In the genomic region with DNA sequence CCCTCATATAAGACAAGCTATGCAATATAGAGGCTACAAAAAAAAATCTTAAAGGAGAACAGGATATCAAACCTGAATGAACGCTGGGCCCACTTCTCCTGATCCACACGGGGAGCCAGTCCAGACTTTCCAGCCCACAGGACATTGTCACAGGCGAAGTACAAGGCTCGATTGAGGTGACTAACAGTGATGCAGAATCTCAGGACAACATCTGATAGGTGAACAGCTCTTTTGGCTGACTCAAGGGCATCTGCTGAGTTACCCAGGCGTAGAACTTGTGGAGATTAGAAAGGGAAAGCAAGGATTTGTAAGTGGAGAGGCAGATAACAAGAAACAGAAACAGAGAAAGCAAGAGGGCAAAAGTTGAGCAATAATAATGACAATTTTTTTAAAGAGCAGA, we compare ENCODE assay signal across 11 cellular contexts. TPM values are rescaled to one million over a fixed set of nuclear protein-coding genes. Genes with fewer than 3 reads are reported as not detected.
DNase-seq lines count a peak whose midpoint lies in the region; ATAC-seq and TF ChIP-seq lines count a peak whose summit lies in the region.
"Had no signal": no experiment of that assay in that cellular context is flagged by ENCODE, and none has a peak within 500 bp of the region (broad histone marks: within the 10 kb centered on the region; RNA-seq: fewer than 3 reads in every experiment).

No MANE protein-coding gene starts in this region.

- DNase-seq in GM23338 (ENCODE audit: low spot score): no peak
- DNase-seq in memory B cell (ENCODE audit: low spot score in 2 of 2): no peak
- DNase-seq in AG08396 (ENCODE audit: low spot score): no peak
- DNase-seq in NCI-H774 (lab: John Stamatoyannopoulos, UW): no peak
- DNase-seq: cerebellar nuclear complex, left ventricle myocardium superior, transverse colon had no signal

- H3K9me3 Mint-ChIP-seq in GM23338 (no peaks in the 10 kb centered on the region), memory B cell (no peaks in the 10 kb centered on the region)
- no peaks in the 10 kb centered on the region for H3K9me3 Mint-ChIP-seq in activated naive CD8-positive, alpha-beta T cell (ENCODE audit: low read depth)

- ATAC-seq in GM23338: no peak
- ATAC-seq in memory B cell (ENCODE audit: low read depth): no peak
- no peak for ATAC-seq in HG03342 (IDR thresholded peaks at IDR 0.05; ENCODE audit: unreplicated experiment)
- ATAC-seq in HG02763 (IDR thresholded peaks at IDR 0.05; ENCODE audit: unreplicated experiment): no peak
- ATAC-seq: left ventricle myocardium superior had no signal

- H3K9ac ChIP-seq in BLaER1 treated with 17β-estradiol and CSF1 and Interleukin-3, amounts not matched to agents 10 nM and 100 nM: peak overlapping the region in 2 of 11 experiments; percentile 87 to 89; a peak in 4 of 22 replicates

- H3K4me1 Mint-ChIP-seq in GM23338 (peaks cover 12% of the 10 kb centered on the region; the same call in 2 of the 3 replicates), memory B cell (peaks cover 33% of the 10 kb centered on the region)
- H3K4me1 Mint-ChIP-seq in activated naive CD8-positive, alpha-beta T cell (ENCODE audit: low read depth): peaks cover 49% of the 10 kb centered on the region

- H3K4me3 ChIP-seq in BLaER1 treated with 17β-estradiol and CSF1 and Interleukin-3, amounts not matched to agents 10 nM and 100 nM: peak overlapping the region in 1 of 10 experiments; percentile 96; a peak in 2 of 20 replicates
- H3K4me3 ChIP-seq in GM23338: no peak overlapping the region

- peaks cover 24 to 49% (median 30%) of the 10 kb centered on the region in 10 experiments for H3K4me1 ChIP-seq in BLaER1 treated with 17β-estradiol and CSF1 and Interleukin-3, amounts not matched to agents 10 nM and 100 nM
- H3K4me1 ChIP-seq in GM23338 (ENCODE audit: insufficient read depth): peaks cover 6% of the 10 kb centered on the region; the same call in 1 of the 2 replicates

- H3K4me3 Mint-ChIP-seq in GM23338 (peak overlapping the region; percentile 32; the same call in 2 of the 3 replicates), memory B cell (peak overlapping the region; percentile 79)
- peak overlapping the region; percentile 96 for H3K4me3 Mint-ChIP-seq in activated naive CD8-positive, alpha-beta T cell

- H3K9me2 ChIP-seq in GM23338 (ENCODE audit: insufficient read depth): no peaks in the 10 kb centered on the region

- peaks cover 0 to 5% (median 0%) of the 10 kb centered on the region in 11 experiments; a peak in 1 of 22 replicates for H4K20me1 ChIP-seq in BLaER1 treated with 17β-estradiol and CSF1 and Interleukin-3, amounts not matched to agents 10 nM and 100 nM
- no peaks in the 10 kb centered on the region; the same call in 1 of the 2 replicates for H4K20me1 ChIP-seq in GM23338 (replicated peaks; ENCODE audit: insufficient read depth)

- H3K36me3 ChIP-seq in BLaER1 treated with 17β-estradiol and CSF1 and Interleukin-3, amounts not matched to agents 10 nM and 100 nM: peaks cover 46 to 57% (median 51%) of the 10 kb centered on the region in 11 experiments
- H3K36me3 ChIP-seq in GM23338 (ENCODE audit: insufficient read depth): no peaks in the 10 kb centered on the region

- no peak for TF ChIP-seq CTCF in GM23338 (conservative IDR thresholded peaks at IDR 0.05; ENCODE audit: low read depth in 2 of 2)

- H3F3A ChIP-seq in GM23338 (replicated peaks; ENCODE audit: low read depth): no peaks in the 10 kb centered on the region; the same call in 1 of the 2 replicates

- peak overlapping the region; percentile 83 to 100 (median 96) for H3K4me2 ChIP-seq in BLaER1 treated with 17β-estradiol and CSF1 and Interleukin-3, amounts not matched to agents 10 nM and 100 nM
- no peak overlapping the region for H3K4me2 ChIP-seq in GM23338

- H3K36me3 Mint-ChIP-seq in GM23338 (ENCODE audit: low read depth) (peaks cover 3% of the 10 kb centered on the region; the same call in 2 of the 3 replicates), memory B cell (peaks cover 34% of the 10 kb centered on the region)
- peaks cover 6% of the 10 kb centered on the region for H3K36me3 Mint-ChIP-seq in activated naive CD8-positive, alpha-beta T cell

- no peaks in the 10 kb centered on the region for H3K27me3 ChIP-seq in BLaER1 treated with 17β-estradiol and CSF1 and Interleukin-3, amounts not matched to agents 10 nM and 100 nM
- H3K27me3 ChIP-seq in GM23338 (ENCODE audit: insufficient read depth): peaks cover 8% of the 10 kb centered on the region; the same call in 1 of the 2 replicates
- H3K27me3 ChIP-seq: transverse colon had no signal

- H2AFZ ChIP-seq in GM23338: no peak overlapping the region

- no peak overlapping the region for H3K27ac ChIP-seq in BLaER1 treated with 17β-estradiol and CSF1 and Interleukin-3, amounts not matched to agents 10 nM and 100 nM
- H3K27ac ChIP-seq in GM23338 (ENCODE audit: low read depth): no peak overlapping the region
- H3K27ac ChIP-seq: transverse colon had no signal

- no peaks in the 10 kb centered on the region for H3K79me2 ChIP-seq in GM23338 (replicated peaks; ENCODE audit: insufficient read depth)

- peaks cover 20% of the 10 kb centered on the region for H3K27me3 Mint-ChIP-seq in GM23338 (ENCODE audit: insufficient read depth, low read depth, poor library complexity)
- H3K27me3 Mint-ChIP-seq in activated naive CD8-positive, alpha-beta T cell: no peaks in the 10 kb centered on the region
- no peaks in the 10 kb centered on the region for H3K27me3 Mint-ChIP-seq in memory B cell

- H3K27ac Mint-ChIP-seq in GM23338 (no peak overlapping the region), memory B cell (peak overlapping the region; percentile 55)
- peak overlapping the region; percentile 91 for H3K27ac Mint-ChIP-seq in activated naive CD8-positive, alpha-beta T cell

- H3K9me3 ChIP-seq in BLaER1 treated with 17β-estradiol and CSF1 and Interleukin-3, amounts not matched to agents 10 nM and 100 nM (replicated peaks in 1 of 11): no peaks in the 10 kb centered on the region
- H3K9me3 ChIP-seq: transverse colon had no signal

TF ChIP-seq in GM23338, 12 proteins besides CTCF, POLR2A, EP300 and RAD21:
- TF ChIP-seq ZNF114 (CRISPR knock-in tag; IDR thresholded peaks at IDR 0.05): no peak
- no peak for TF ChIP-seq STAT1 (IDR thresholded peaks at IDR 0.05; ENCODE audit: unreplicated experiment)
- TF ChIP-seq, protein P1, sequence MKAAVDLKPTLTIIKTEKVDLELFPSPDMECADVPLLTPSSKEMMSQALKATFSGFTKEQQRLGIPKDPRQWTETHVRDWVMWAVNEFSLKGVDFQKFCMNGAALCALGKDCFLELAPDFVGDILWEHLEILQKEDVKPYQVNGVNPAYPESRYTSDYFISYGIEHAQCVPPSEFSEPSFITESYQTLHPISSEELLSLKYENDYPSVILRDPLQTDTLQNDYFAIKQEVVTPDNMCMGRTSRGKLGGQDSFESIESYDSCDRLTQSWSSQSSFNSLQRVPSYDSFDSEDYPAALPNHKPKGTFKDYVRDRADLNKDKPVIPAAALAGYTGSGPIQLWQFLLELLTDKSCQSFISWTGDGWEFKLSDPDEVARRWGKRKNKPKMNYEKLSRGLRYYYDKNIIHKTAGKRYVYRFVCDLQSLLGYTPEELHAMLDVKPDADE (IDR thresholded peaks at IDR 0.05): no peak
- no peak for TF ChIP-seq NANOG (IDR thresholded peaks at IDR 0.05; ENCODE audit: borderline replicate concordance)
- TF ChIP-seq CREB1 (CRISPR knock-in tag; IDR thresholded peaks at IDR 0.05; ENCODE audit: low read depth): no peak
- no peak for TF ChIP-seq ZNF331 (CRISPR knock-in tag; IDR thresholded peaks at IDR 0.05; ENCODE audit: low read depth)

RNA-seq across cellular contexts. Expression of gene PEX11B, which starts 1.8 kb away (rescaled TPM):
- total RNA-seq in GM23338 (2014; rRNA removed; shearing (Covaris generic)): 9.1 and 10.0 TPM in 2 replicates
- polyA plus RNA-seq in GM23338 (2016; fragmentation: Nextera tagmentation; extraction: Ambion mirVana): 7.4 and 9.7 TPM in 2 replicates

RNA-seq across cellular contexts. Expression of gene ITGA10, which starts 6.9 kb away (rescaled TPM):
- total RNA-seq in GM23338 (2014; rRNA removed; shearing (Covaris generic)): 0.04 and 0.21 TPM in 2 replicates
- 0.21 TPM in 1 of 2 replicates, not detected in the other for polyA plus RNA-seq in GM23338 (2016; fragmentation: Nextera tagmentation; extraction: Ambion mirVana)

RNA-seq across cellular contexts. Expression of gene RBM8A, which starts 10.5 kb away (rescaled TPM):
- 170 and 212 TPM in 2 replicates for total RNA-seq in GM23338 (2014; rRNA removed; shearing (Covaris generic))
- 286 and 312 TPM in 2 replicates for polyA plus RNA-seq in GM23338 (2016; fragmentation: Nextera tagmentation; extraction: Ambion mirVana)

RNA-seq across cellular contexts. Expression of gene ANKRD35, which starts 31.1 kb away (rescaled TPM):
- 3.6 and 4.3 TPM in 2 replicates for total RNA-seq in GM23338 (2014; rRNA removed; shearing (Covaris generic))
- 4.9 and 5.6 TPM in 2 replicates for polyA plus RNA-seq in GM23338 (2016; fragmentation: Nextera tagmentation; extraction: Ambion mirVana)

RNA-seq across cellular contexts. Expression of gene LIX1L, which starts 41.1 kb away (rescaled TPM):
- 2.5 and 2.6 TPM in 2 replicates for total RNA-seq in GM23338 (2014; rRNA removed; shearing (Covaris generic))
- 0.76 and 1.1 TPM in 2 replicates for polyA plus RNA-seq in GM23338 (2016; fragmentation: Nextera tagmentation; extraction: Ambion mirVana)

Comparison
In these comparisons a context has a peak if more than half of its experiments do, and no peak if none do; other contexts are left out.
1. H3K4me3 Mint-ChIP-seq: peak in every context shown above with its lines; median percentile 96 in activated naive CD8-positive, alpha-beta T cell; 79 in memory B cell; 32 in GM23338.